Comparison of ENCODE assay signal across 8 cellular contexts in the genomic region with DNA sequence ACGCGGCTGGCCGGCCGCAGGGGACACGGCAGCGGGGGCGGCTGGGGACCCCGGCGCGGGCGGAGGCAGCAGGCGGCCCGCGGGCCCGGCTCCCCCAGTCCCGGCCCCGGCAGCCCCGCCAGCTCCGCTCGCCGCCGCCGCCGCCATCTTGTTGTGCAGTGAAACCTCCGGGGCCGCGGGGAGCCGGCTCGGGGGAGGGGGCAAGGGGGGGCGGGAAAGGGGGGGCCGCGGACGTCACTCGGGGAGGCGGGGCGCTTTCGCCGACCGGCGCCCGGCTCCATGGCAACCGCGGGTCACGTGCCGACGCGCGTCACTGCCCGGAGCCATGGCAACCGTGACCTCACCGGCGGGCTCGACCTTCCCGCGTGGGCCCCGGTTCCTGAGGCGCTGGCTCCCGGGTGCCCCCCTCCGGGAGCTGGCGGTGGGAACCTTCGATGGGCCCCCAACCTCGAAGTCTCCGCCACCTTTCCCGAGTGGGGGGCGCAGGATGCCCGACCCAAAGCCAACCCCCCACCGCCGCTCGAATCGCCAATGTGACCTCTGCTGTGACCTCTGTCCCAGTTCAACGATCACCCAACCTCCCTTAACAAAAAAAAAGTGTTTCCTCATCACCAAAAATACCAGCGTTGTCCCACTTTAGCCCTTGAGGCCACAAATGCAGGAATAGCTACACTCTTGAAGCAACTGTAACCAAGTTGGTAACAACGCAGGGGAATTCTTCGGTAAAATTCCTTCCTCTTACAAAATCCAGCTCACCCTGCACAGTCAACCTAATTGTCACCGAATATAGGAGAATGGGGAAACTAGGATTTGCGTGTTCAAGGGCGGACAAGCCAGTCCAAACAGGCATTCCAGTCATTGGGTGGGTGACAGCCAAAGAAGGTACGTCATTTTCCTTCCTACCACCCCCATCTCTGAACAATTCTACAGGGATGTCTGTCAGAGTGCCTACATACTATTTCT.
DNase-seq lines count a peak whose midpoint lies in the region; ATAC-seq and TF ChIP-seq lines count a peak whose summit lies in the region.

A gene (minus strand): TSS at position 160 of the 963 bp plus-strand sequence. CDS start 13 bp downstream, at position 147.

- ATAC-seq in GM21528 (IDR thresholded peaks at IDR 0.05; ENCODE audit: low FRiP score, unreplicated experiment): peak; percentile 74

- H3K27ac ChIP-seq in muscle layer of colon (ENCODE audit: low read depth, low read length): peak within 1 kb of the TSS; percentile 98

- H3K9me3 ChIP-seq in muscle layer of colon (ENCODE audit: low read length): no peaks in the 10 kb centered on the region

- no peak for TF ChIP-seq POLR2A in erythroblast (IDR thresholded peaks at IDR 0.05; ENCODE audit: low read length)

- TF ChIP-seq EP300 in Ishikawa (IDR thresholded peaks at IDR 0.05; ENCODE audit: borderline replicate concordance): peak; percentile 13; the same call in 1 of the 2 replicates

- H3K4me3 ChIP-seq in muscle layer of colon (ENCODE audit: low read depth in 1 of 2, low read length in 2 of 2): peak within 1 kb of the TSS; percentile 79 to 82

- H3K4me1 ChIP-seq in muscle layer of colon (ENCODE audit: insufficient read depth, low read length): peaks cover 46% of the 10 kb centered on the region

- no peaks in the 10 kb centered on the region for H3K36me3 ChIP-seq in muscle layer of colon (ENCODE audit: insufficient read depth, low read length)

- peak within 1 kb of the TSS; percentile 91 for H3K9ac ChIP-seq in muscle layer of colon (ENCODE audit: low read length)

- H3K27me3 ChIP-seq in muscle layer of colon (ENCODE audit: control insufficient read depth in 1 of 2, insufficient read depth in 2 of 2, low read length in 2 of 2): no peaks in the 10 kb centered on the region

- TF ChIP-seq RAD21 in Ishikawa (IDR thresholded peaks at IDR 0.05; ENCODE audit: low read depth): peak; percentile 64

- peak; percentile 99 for DNase-seq in D341Med (ENCODE audit: low spot score)
- DNase-seq in OCI-M1 (lab: John Stamatoyannopoulos, UW): peak; percentile 98
- peak; percentile 97 for DNase-seq in activated T-cell treated with anti-CD3 and anti-CD28 coated beads, Interleukin-2, amount 50 U/mL, for 1 hour
- peak; percentile 94 to 98 for DNase-seq in erythroblast (lab: John Stamatoyannopoulos, UW)
- peak; percentile 83 to 96 for DNase-seq in stimulated activated CD8-positive, alpha-beta memory T cell treated with anti-CD3 and anti-CD28 coated beads, Interleukin-7, amount 100 ng/mL, for 1 hour (ENCODE audit: low read depth in 2 of 2)

TF ChIP-seq in Ishikawa, 13 proteins besides CTCF, POLR2A, EP300 and RAD21:
- TF ChIP-seq, protein P1, sequence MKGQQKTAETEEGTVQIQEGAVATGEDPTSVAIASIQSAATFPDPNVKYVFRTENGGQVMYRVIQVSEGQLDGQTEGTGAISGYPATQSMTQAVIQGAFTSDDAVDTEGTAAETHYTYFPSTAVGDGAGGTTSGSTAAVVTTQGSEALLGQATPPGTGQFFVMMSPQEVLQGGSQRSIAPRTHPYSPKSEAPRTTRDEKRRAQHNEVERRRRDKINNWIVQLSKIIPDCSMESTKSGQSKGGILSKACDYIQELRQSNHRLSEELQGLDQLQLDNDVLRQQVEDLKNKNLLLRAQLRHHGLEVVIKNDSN (IDR thresholded peaks at IDR 0.05): peak; percentile 98
- TF ChIP-seq TEAD4 (IDR thresholded peaks at IDR 0.05): 0 out of 2 replicates have a peak, but pooled peaks have one; percentile 7
- peak; percentile 74 for TF ChIP-seq ZBTB7A (IDR thresholded peaks at IDR 0.05; ENCODE audit: low read depth)
- TF ChIP-seq CEBPB (IDR thresholded peaks at IDR 0.05): no peak
- TF ChIP-seq YY1 (IDR thresholded peaks at IDR 0.05; ENCODE audit: low read depth): peak; percentile 91
- TF ChIP-seq NFIC (IDR thresholded peaks at IDR 0.05): no peak
- TF ChIP-seq TAF1 (IDR thresholded peaks at IDR 0.05; ENCODE audit: low read depth): peak; percentile 70; the same call in 1 of the 2 replicates
- TF ChIP-seq, protein P2, sequence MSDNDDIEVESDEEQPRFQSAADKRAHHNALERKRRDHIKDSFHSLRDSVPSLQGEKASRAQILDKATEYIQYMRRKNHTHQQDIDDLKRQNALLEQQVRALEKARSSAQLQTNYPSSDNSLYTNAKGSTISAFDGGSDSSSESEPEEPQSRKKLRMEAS (IDR thresholded peaks at IDR 0.05): peak; percentile 89
- TF ChIP-seq, protein P3, sequence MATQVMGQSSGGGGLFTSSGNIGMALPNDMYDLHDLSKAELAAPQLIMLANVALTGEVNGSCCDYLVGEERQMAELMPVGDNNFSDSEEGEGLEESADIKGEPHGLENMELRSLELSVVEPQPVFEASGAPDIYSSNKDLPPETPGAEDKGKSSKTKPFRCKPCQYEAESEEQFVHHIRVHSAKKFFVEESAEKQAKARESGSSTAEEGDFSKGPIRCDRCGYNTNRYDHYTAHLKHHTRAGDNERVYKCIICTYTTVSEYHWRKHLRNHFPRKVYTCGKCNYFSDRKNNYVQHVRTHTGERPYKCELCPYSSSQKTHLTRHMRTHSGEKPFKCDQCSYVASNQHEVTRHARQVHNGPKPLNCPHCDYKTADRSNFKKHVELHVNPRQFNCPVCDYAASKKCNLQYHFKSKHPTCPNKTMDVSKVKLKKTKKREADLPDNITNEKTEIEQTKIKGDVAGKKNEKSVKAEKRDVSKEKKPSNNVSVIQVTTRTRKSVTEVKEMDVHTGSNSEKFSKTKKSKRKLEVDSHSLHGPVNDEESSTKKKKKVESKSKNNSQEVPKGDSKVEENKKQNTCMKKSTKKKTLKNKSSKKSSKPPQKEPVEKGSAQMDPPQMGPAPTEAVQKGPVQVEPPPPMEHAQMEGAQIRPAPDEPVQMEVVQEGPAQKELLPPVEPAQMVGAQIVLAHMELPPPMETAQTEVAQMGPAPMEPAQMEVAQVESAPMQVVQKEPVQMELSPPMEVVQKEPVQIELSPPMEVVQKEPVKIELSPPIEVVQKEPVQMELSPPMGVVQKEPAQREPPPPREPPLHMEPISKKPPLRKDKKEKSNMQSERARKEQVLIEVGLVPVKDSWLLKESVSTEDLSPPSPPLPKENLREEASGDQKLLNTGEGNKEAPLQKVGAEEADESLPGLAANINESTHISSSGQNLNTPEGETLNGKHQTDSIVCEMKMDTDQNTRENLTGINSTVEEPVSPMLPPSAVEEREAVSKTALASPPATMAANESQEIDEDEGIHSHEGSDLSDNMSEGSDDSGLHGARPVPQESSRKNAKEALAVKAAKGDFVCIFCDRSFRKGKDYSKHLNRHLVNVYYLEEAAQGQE (IDR thresholded peaks at IDR 0.05; ENCODE audit: low read depth): no peak
- peak; percentile 31; the same call in 1 of the 2 replicates for TF ChIP-seq FOXM1 (IDR thresholded peaks at IDR 0.05; ENCODE audit: borderline replicate concordance, low read depth)
- peak; percentile 45; the same call in 1 of the 2 replicates for TF ChIP-seq EGR1 (IDR thresholded peaks at IDR 0.05)
- peak; percentile 77 for TF ChIP-seq CREB1 (IDR thresholded peaks at IDR 0.05; ENCODE audit: low read depth)
- TF ChIP-seq TCF12 (IDR thresholded peaks at IDR 0.05; ENCODE audit: low read depth): peak; percentile 11; the same call in 1 of the 2 replicates

Comparison
In these comparisons a context has a peak if more than half of its experiments do, and no peak if none do; other contexts are left out.
1. Peak in every context shown above with its lines: DNase-seq, ATAC-seq, H3K4me3 ChIP-seq and H3K27ac ChIP-seq.